ENCODE assay signal across 20 cellular contexts in genomic region chr7:47091141-47091540, GRCh38.
DNase-seq lines count a peak whose midpoint lies in the region; ATAC-seq and TF ChIP-seq lines count a peak whose summit lies in the region.
"Had no signal": no experiment of that assay in that cellular context is flagged by ENCODE, and none has a peak within 500 bp of the region (broad histone marks: within the 10 kb centered on the region; RNA-seq: fewer than 3 reads in every experiment).

No MANE protein-coding gene starts in this region.

- in situ Hi-C loops in ACHN (cut with HindIII; ENCODE audit: low pct_ligation_motif_present, low pct_unique_long_range_greater_than_20kb, low sequenced_read_pairs) = loop anchor here (25.0 kb wide), 1 partner anchor 729 kb away; no protein-coding TSS in a partner anchor

- H3K4me3 ChIP-seq in cardiac fibroblast (replicated peaks in 1 of 2; ENCODE audit: low read depth in 2 of 2, low read length in 2 of 2) (no peak overlapping the region), kidney epithelial cell (ENCODE audit: low read depth, low read length) (no peak overlapping the region)
- H3K4me3 ChIP-seq: body of pancreas, colonic mucosa, SK-N-MC, upper lobe of left lung had no signal

- TF ChIP-seq CTCF in cardiac fibroblast (IDR thresholded peaks at IDR 0.05; ENCODE audit: low read depth, low read length) (no peak), kidney epithelial cell (IDR thresholded peaks at IDR 0.05; ENCODE audit: insufficient read depth, low read length, poor library complexity, severe bottlenecking) (no peak)

- DNase-seq in ACHN = peak; percentile 87
- peak; percentile 33 for DNase-seq in HK-2 (ENCODE audit: unreplicated experiment)
- peak; percentile 25 to 33 for DNase-seq in cardiac fibroblast (ENCODE audit: low read depth in 2 of 2)
- DNase-seq in kidney epithelial cell (ENCODE audit: low read depth) = peak; percentile 42
- no peak for DNase-seq in left lobe of liver (ENCODE audit: low spot score)
- DNase-seq in NCI-H1105 (lab: John Stamatoyannopoulos, UW) = no peak
- no peak for DNase-seq in SKM-1 (lab: John Stamatoyannopoulos, UW; ENCODE audit: unreplicated experiment)
- DNase-seq: activated CD4-positive, alpha-beta T cell treated with anti-CD3 and anti-CD28 coated beads, Interleukin-2, amount 10 ng/mL, durations not matched to agents 7 days and 5 days; BE2C; body of pancreas; colonic mucosa; effector memory CD4-positive, alpha-beta T cell; NCI-H1105 treated with DMSO at 0.1 percent for 48 hours; NCI-H2029; NCI-H69; small intestine; stimulated activated CD4-positive, alpha-beta T cell treated with anti-CD3 and anti-CD28 coated beads, Interleukin-2, amount 100 ng/mL, for 24 hours; upper lobe of left lung had no signal

- H3K36me3 ChIP-seq in kidney epithelial cell (ENCODE audit: control insufficient read depth, insufficient read depth, low read length) = no peaks in the 10 kb centered on the region
- H3K36me3 ChIP-seq: BE2C, colonic mucosa, upper lobe of left lung had no signal

- H3K27me3 ChIP-seq in kidney epithelial cell (ENCODE audit: control insufficient read depth, insufficient read depth, low read length) = no peaks in the 10 kb centered on the region
- H3K27me3 ChIP-seq: BE2C, body of pancreas, colonic mucosa, upper lobe of left lung had no signal

- ATAC-seq in HG02970 (IDR thresholded peaks at IDR 0.05; ENCODE audit: low FRiP score, unreplicated experiment) (no peak), left lobe of liver (no peak)
- ATAC-seq: body of pancreas had no signal

Comparison
In these comparisons a context has a peak if more than half of its experiments do, and no peak if none do; other contexts are left out.
1. DNase-seq: peak in ACHN (single experiment), HK-2 (single experiment), cardiac fibroblast (2 of 2) and kidney epithelial cell (single experiment); none in left lobe of liver (single experiment), NCI-H1105 (single experiment) and SKM-1 (single experiment).